6 cellular contexts compared by ENCODE assay signal in the genomic region with DNA sequence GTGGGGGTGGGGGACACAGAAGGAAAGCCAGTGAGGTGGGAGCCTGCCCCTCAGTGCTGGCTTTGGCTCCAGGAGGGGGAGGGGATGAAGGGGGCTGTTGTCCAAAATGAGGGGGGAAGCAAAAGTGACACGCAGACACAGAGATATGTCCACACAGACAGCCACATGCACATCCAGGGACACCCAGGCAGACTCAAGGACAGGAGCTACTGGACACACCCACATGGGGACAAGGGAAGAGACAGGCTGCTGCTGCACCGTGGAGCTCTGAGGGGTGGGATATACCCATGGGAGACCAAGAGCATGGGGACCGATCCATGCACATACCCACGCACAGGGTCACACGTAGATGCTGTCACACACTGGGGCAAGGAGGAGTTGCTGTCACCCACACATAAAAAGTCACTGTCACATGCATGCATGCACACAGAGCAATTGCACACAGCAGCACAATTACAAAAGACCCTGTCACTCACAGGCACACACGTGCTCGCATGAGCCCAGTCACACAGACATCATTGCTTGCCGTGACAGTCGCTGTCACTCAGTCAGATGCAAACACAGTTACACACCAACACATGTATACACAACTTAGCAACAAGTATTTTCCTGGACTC. TPM values are rescaled to one million over a fixed set of nuclear protein-coding genes. Genes with fewer than 3 reads are reported as not detected.
DNase-seq lines count a peak whose midpoint lies in the region; ATAC-seq and TF ChIP-seq lines count a peak whose summit lies in the region.

No MANE protein-coding gene starts in this region.

- peak overlapping the region; percentile 82 to 94 (median 92) for H3K4me3 Mint-ChIP-seq in CD4-positive, CD25-positive, alpha-beta regulatory T cell
- peak overlapping the region; percentile 79 to 89 for H3K4me3 Mint-ChIP-seq in activated T-cell treated with anti-CD3 and anti-CD28 coated beads, Interleukin-2, amount 50 U/mL, for 72 hours

- H3K4me3 ChIP-seq in CD4-positive, CD25-positive, alpha-beta regulatory T cell (ENCODE audit: low read depth, low read length): peak overlapping the region; percentile 78
- peak overlapping the region; percentile 91 to 98 for H3K4me3 ChIP-seq in left lung

- no peaks in the 10 kb centered on the region for H3K27me3 ChIP-seq in CD4-positive, CD25-positive, alpha-beta regulatory T cell (ENCODE audit: control insufficient read depth, insufficient read depth, low read length)
- no peaks in the 10 kb centered on the region for H3K27me3 ChIP-seq in left lung

- peak overlapping the region; percentile 51 for H3K27ac ChIP-seq in CD4-positive, CD25-positive, alpha-beta regulatory T cell (ENCODE audit: insufficient read depth, low read length, poor library complexity, severe bottlenecking)
- peak overlapping the region; percentile 31 to 94 for H3K27ac ChIP-seq in left lung

- H3K4me1 Mint-ChIP-seq in CD4-positive, CD25-positive, alpha-beta regulatory T cell: peaks cover 12 to 71% (median 47%) of the 10 kb centered on the region in 4 donors
- peaks cover 53% of the 10 kb centered on the region for H3K4me1 Mint-ChIP-seq in activated T-cell treated with anti-CD3 and anti-CD28 coated beads, Interleukin-2, amount 50 U/mL, for 72 hours (ENCODE audit: low read depth)

- peaks cover 0 to 3% (median 0%) of the 10 kb centered on the region in 7 donors for H3K9me3 Mint-ChIP-seq in CD4-positive, CD25-positive, alpha-beta regulatory T cell
- H3K9me3 Mint-ChIP-seq in activated T-cell treated with anti-CD3 and anti-CD28 coated beads, Interleukin-2, amount 50 U/mL, for 72 hours: no peaks in the 10 kb centered on the region

- H3K27me3 Mint-ChIP-seq in CD4-positive, CD25-positive, alpha-beta regulatory T cell: peaks cover 7% of the 10 kb centered on the region
- H3K27me3 Mint-ChIP-seq in activated T-cell treated with anti-CD3 and anti-CD28 coated beads, Interleukin-2, amount 50 U/mL, for 72 hours (ENCODE audit: low read depth): no peaks in the 10 kb centered on the region

- no peaks in the 10 kb centered on the region for H3K9me3 ChIP-seq in CD4-positive, CD25-positive, alpha-beta regulatory T cell (ENCODE audit: control insufficient read depth in 2 of 2, low read length in 2 of 2)
- H3K9me3 ChIP-seq in left lung: no peaks in the 10 kb centered on the region

- no peaks in the 10 kb centered on the region for H3K36me3 ChIP-seq in CD4-positive, CD25-positive, alpha-beta regulatory T cell (ENCODE audit: control insufficient read depth, insufficient read depth, low read length)
- no peaks in the 10 kb centered on the region for H3K36me3 ChIP-seq in left lung

- DNase-seq in CD4-positive, CD25-positive, alpha-beta regulatory T cell: no peak
- DNase-seq in activated T-cell treated with anti-CD3 and anti-CD28 coated beads, Interleukin-2, amount 50 U/mL, for 72 hours: no peak
- peak in 1 of 2 donors; percentile 60 for DNase-seq in left lung
- no peak for DNase-seq in NCI-H510A (lab: John Stamatoyannopoulos, UW)

- H3K4me1 ChIP-seq in CD4-positive, CD25-positive, alpha-beta regulatory T cell (ENCODE audit: control insufficient read depth, insufficient read depth, low read length, poor library complexity, severe bottlenecking): peaks cover 62% of the 10 kb centered on the region
- peaks cover 24 to 57% of the 10 kb centered on the region in 2 donors for H3K4me1 ChIP-seq in left lung

- intact Hi-C loops in left lung (cut with DNase I): no loop called here

- no peak for TF ChIP-seq CTCF in left lung (IDR thresholded peaks at IDR 0.05)

- H3K27ac Mint-ChIP-seq in CD4-positive, CD25-positive, alpha-beta regulatory T cell: peak overlapping the region; percentile 85 to 95 (median 88)
- H3K27ac Mint-ChIP-seq in activated T-cell treated with anti-CD3 and anti-CD28 coated beads, Interleukin-2, amount 50 U/mL, for 72 hours: no peak overlapping the region

- H3K36me3 Mint-ChIP-seq in CD4-positive, CD25-positive, alpha-beta regulatory T cell: peaks cover 4% of the 10 kb centered on the region
- peaks cover 1% of the 10 kb centered on the region in 2 donors for H3K36me3 Mint-ChIP-seq in activated T-cell treated with anti-CD3 and anti-CD28 coated beads, Interleukin-2, amount 50 U/mL, for 72 hours (ENCODE audit: insufficient read depth in 2 of 2)

- ATAC-seq in CD4-positive, CD25-positive, alpha-beta regulatory T cell (ENCODE audit: low read depth in 2 of 2): peak in 1 of 2 donors; percentile 15
- ATAC-seq in activated T-cell treated with anti-CD3 and anti-CD28 coated beads, Interleukin-2, amount 50 U/mL, for 72 hours (replicated peaks in 1 of 2): peak; percentile 16 to 28
- ATAC-seq in left lung (peak; percentile 6), HG03095 (IDR thresholded peaks at IDR 0.05; ENCODE audit: unreplicated experiment) (no peak), HG03025 (IDR thresholded peaks at IDR 0.05; ENCODE audit: low FRiP score, unreplicated experiment) (no peak)

RNA-seq across cellular contexts. Expression of gene THRA, which starts 1.3 kb away (rescaled TPM):
- total RNA-seq in CD4-positive, CD25-positive, alpha-beta regulatory T cell: 29.4 TPM
- polyA plus RNA-seq in CD4-positive, CD25-positive, alpha-beta regulatory T cell: 10 to 100 TPM; 10.7 to 15.9 (median 13.4) TPM
- total RNA-seq in activated T-cell treated with anti-CD3 and anti-CD28 coated beads, Interleukin-2, amount 50 U/mL, for 72 hours: 10 to 100 TPM; 12.2 to 14.7 TPM
- total RNA-seq in left lung: 10 to 100 TPM; 37.9 to 45.2 TPM

RNA-seq across cellular contexts. Expression of gene MED24, which starts 9.8 kb away (rescaled TPM):
- 78.8 TPM for total RNA-seq in CD4-positive, CD25-positive, alpha-beta regulatory T cell
- polyA plus RNA-seq in CD4-positive, CD25-positive, alpha-beta regulatory T cell: 10 to 100 TPM; 34.3 to 46.1 (median 40.3) TPM
- 10 to 100 TPM; 82.6 to 97.0 TPM for total RNA-seq in activated T-cell treated with anti-CD3 and anti-CD28 coated beads, Interleukin-2, amount 50 U/mL, for 72 hours
- 10 to 100 TPM; 72.0 to 75.2 TPM for total RNA-seq in left lung

RNA-seq across cellular contexts. Expression of gene NR1D1, which starts 36.4 kb away (rescaled TPM):
- total RNA-seq in CD4-positive, CD25-positive, alpha-beta regulatory T cell: 29.5 TPM
- 10 to 100 TPM in 1 of 4 donors, 1 to 10 TPM in 3; 4.9 to 10.1 (median 6.2) TPM for polyA plus RNA-seq in CD4-positive, CD25-positive, alpha-beta regulatory T cell
- total RNA-seq in activated T-cell treated with anti-CD3 and anti-CD28 coated beads, Interleukin-2, amount 50 U/mL, for 72 hours: 1 to 10 TPM; 4.5 to 6.3 TPM
- 10 to 100 TPM in 1 of 2 donors, 1 to 10 TPM in 1; 6.5 to 11.4 TPM for total RNA-seq in left lung

RNA-seq across cellular contexts. Expression of gene CSF3, which starts 48.8 kb away (rescaled TPM):
- total RNA-seq in CD4-positive, CD25-positive, alpha-beta regulatory T cell: not detected
- not detected for polyA plus RNA-seq in CD4-positive, CD25-positive, alpha-beta regulatory T cell
- not detected for total RNA-seq in activated T-cell treated with anti-CD3 and anti-CD28 coated beads, Interleukin-2, amount 50 U/mL, for 72 hours
- 1 to 10 TPM in 1 of 2 donors, under 1 TPM in 1; 0.61 to 1.7 TPM for total RNA-seq in left lung

RNA-seq across cellular contexts. Expression of gene MSL1, which starts 57.7 kb away (rescaled TPM):
- total RNA-seq in CD4-positive, CD25-positive, alpha-beta regulatory T cell: 126 TPM
- polyA plus RNA-seq in CD4-positive, CD25-positive, alpha-beta regulatory T cell: 10 to 100 TPM in 2 of 4 donors, 1 to 10 TPM in 2; 9.3 to 10.5 (median 9.8) TPM
- total RNA-seq in activated T-cell treated with anti-CD3 and anti-CD28 coated beads, Interleukin-2, amount 50 U/mL, for 72 hours: 100 to 1,000 TPM; 115 to 121 TPM
- total RNA-seq in left lung: 100 to 1,000 TPM in 1 of 2 donors, 10 to 100 TPM in 1; 84.1 to 112 TPM

Comparison
In these comparisons a context has a peak if more than half of its experiments do, and no peak if none do; other contexts are left out.
1. ATAC-seq: peak in activated T-cell treated with anti-CD3 and anti-CD28 coated beads, Interleukin-2, amount 50 U/mL, for 72 hours (2 of 2) and left lung (single experiment); none in HG03095 (single experiment) and HG03025 (single experiment).